In genomic region chr9:93258419-93258817, GRCh38 we compare ENCODE assay signal across 11 cellular contexts.
"Had no signal": no experiment of that assay in that cellular context is flagged by ENCODE, and none has a peak within 500 bp of the region (broad histone marks: within the 10 kb centered on the region; RNA-seq: fewer than 3 reads in every experiment).

No MANE protein-coding gene starts in this region.

- H3K36me3 ChIP-seq: transverse colon, vagina had no signal

- H3K9me3 Mint-ChIP-seq: activated naive CD4-positive, alpha-beta T cell treated with anti-CD3 and anti-CD28 coated beads, Interleukin-2, amount 50 U/mL, for 24 hours; naive B cell had no signal

- H3K27ac ChIP-seq: gastroesophageal sphincter, skin epidermis, transverse colon, vagina had no signal

- H3K27me3 Mint-ChIP-seq: activated naive CD4-positive, alpha-beta T cell treated with anti-CD3 and anti-CD28 coated beads, Interleukin-2, amount 50 U/mL, for 24 hours had no signal

- H3K27me3 ChIP-seq: gastroesophageal sphincter, transverse colon, vagina had no signal

- H3K27ac Mint-ChIP-seq: activated naive CD4-positive, alpha-beta T cell treated with anti-CD3 and anti-CD28 coated beads, Interleukin-2, amount 50 U/mL, for 24 hours had no signal

- H3K4me3 ChIP-seq: gastroesophageal sphincter, skin epidermis, transverse colon, vagina had no signal

- H3K4me3 Mint-ChIP-seq: activated naive CD4-positive, alpha-beta T cell treated with anti-CD3 and anti-CD28 coated beads, Interleukin-2, amount 50 U/mL, for 24 hours; naive B cell had no signal

- H3K4me1 ChIP-seq: gastroesophageal sphincter, vagina had no signal

- H3K36me3 Mint-ChIP-seq: activated naive CD4-positive, alpha-beta T cell treated with anti-CD3 and anti-CD28 coated beads, Interleukin-2, amount 50 U/mL, for 24 hours; naive B cell had no signal

- H3K9me3 ChIP-seq: gastroesophageal sphincter, transverse colon, vagina had no signal

- DNase-seq: amniotic stem cell; naive B cell; stimulated activated CD4-positive, alpha-beta T cell treated with anti-CD3 and anti-CD28 coated beads, Interleukin-4, amount 100 ng/mL, for 24 hours; stimulated activated naive CD4-positive, alpha-beta T cell treated with Interleukin-2 at 50 U/mL for 16 hours; SW 1271 had no signal

- ATAC-seq: gastroesophageal sphincter, left colon had no signal
